Comparison of ENCODE assay signal across 8 cellular contexts in the genomic region with DNA sequence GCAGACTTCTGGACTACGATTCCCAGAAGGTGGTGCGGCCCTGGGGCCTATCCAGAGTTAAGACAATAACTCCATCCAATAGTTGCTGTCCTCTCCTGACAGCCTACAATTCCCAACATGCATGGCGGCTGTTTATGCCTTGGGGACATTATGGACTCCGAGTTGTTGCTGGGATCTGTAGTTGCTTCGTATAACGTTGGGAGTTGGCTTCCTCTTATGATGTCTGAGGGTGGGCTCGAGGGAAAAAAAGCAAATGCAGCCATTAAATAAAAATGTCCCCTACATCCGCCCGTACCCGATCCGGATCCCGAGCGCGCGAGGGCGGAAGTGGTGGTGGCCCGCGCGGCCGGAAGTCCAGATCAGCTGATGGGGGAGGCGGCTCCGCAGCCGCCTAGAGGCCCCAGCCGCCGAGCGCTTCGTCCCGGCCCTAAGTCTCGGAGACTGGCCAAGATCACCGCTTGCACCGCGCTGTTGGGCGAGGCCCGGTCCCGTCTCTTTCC. TPM values are rescaled to one million over a fixed set of nuclear protein-coding genes. Genes with fewer than 3 reads are reported as not detected.
DNase-seq lines count a peak whose midpoint lies in the region; ATAC-seq and TF ChIP-seq lines count a peak whose summit lies in the region.

A gene with protein sequence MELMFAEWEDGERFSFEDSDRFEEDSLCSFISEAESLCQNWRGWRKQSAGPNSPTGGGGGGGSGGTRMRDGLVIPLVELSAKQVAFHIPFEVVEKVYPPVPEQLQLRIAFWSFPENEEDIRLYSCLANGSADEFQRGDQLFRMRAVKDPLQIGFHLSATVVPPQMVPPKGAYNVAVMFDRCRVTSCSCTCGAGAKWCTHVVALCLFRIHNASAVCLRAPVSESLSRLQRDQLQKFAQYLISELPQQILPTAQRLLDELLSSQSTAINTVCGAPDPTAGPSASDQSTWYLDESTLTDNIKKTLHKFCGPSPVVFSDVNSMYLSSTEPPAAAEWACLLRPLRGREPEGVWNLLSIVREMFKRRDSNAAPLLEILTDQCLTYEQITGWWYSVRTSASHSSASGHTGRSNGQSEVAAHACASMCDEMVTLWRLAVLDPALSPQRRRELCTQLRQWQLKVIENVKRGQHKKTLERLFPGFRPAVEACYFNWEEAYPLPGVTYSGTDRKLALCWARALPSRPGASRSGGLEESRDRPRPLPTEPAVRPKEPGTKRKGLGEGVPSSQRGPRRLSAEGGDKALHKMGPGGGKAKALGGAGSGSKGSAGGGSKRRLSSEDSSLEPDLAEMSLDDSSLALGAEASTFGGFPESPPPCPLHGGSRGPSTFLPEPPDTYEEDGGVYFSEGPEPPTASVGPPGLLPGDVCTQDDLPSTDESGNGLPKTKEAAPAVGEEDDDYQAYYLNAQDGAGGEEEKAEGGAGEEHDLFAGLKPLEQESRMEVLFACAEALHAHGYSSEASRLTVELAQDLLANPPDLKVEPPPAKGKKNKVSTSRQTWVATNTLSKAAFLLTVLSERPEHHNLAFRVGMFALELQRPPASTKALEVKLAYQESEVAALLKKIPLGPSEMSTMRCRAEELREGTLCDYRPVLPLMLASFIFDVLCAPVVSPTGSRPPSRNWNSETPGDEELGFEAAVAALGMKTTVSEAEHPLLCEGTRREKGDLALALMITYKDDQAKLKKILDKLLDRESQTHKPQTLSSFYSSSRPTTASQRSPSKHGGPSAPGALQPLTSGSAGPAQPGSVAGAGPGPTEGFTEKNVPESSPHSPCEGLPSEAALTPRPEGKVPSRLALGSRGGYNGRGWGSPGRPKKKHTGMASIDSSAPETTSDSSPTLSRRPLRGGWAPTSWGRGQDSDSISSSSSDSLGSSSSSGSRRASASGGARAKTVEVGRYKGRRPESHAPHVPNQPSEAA (N-terminal part only) (plus strand): TSS at position 386 of the 500 bp plus-strand sequence. CDS start 273 bp downstream, outside the sequence.

- TF ChIP-seq CTCF in RWPE2 (IDR thresholded peaks at IDR 0.05; ENCODE audit: poor library complexity, severe bottlenecking) = no peak
- TF ChIP-seq CTCF in fibroblast of lung (conservative IDR thresholded peaks at IDR 0.05 in 1 of 2, IDR thresholded peaks at IDR 0.05 in 1 of 2; ENCODE audit: low read depth in 1 of 2, low read length in 2 of 2) = no peak

- H3K9me3 ChIP-seq in RWPE2 (ENCODE audit: severe bottlenecking) (no peaks in the 10 kb centered on the region), fibroblast of lung (ENCODE audit: control insufficient read depth, insufficient read depth, low read depth, low read length) (no peaks in the 10 kb centered on the region)
- no peaks in the 10 kb centered on the region for H3K9me3 ChIP-seq in naive thymus-derived CD4-positive, alpha-beta T cell (ENCODE audit: control insufficient read depth in 2 of 3, low read length in 3 of 3)

- POLR2A ChIA-PET in naive thymus-derived CD4-positive, alpha-beta T cell (lab: Charles Lee) = interaction anchor here (0.9 to 13.2 kb wide), 4 partner anchors 14 to 50 kb away, joined by 3 to 185 read pairs (median 76); a partner anchor contains a TSS

- H2AFZ ChIP-seq in fibroblast of lung (ENCODE audit: low read length) = peak within 1 kb of the TSS; percentile 54

- peak within 1 kb of the TSS; percentile 87 for H3K9ac ChIP-seq in fibroblast of lung (ENCODE audit: insufficient read depth, low read length)

- DNase-seq in EH (ENCODE audit: low read depth) (peak; percentile 97), H4 (ENCODE audit: low spot score) (peak; percentile 95), LoVo (ENCODE audit: low spot score) (peak; percentile 89), RWPE2 (ENCODE audit: low spot score) (peak; percentile 88), fibroblast of lung (ENCODE audit: low read depth in 2 of 2) (peak; percentile 95 to 98)
- peak; percentile 80 for DNase-seq in activated T-helper 2 cell treated with anti-CD3 and anti-CD28 coated beads, Interferon-gamma antibody, Interleukin-2, Interleukin-4, amounts not matched to agents 10 μg/mL and 5 μg/mL and 100 μg/mL, durations not matched to agents 14 hours and 24 hours and 36 hours (ENCODE audit: low spot score)
- DNase-seq in naive thymus-derived CD4-positive, alpha-beta T cell = peak; percentile 70 to 93 (median 86)
- peak; percentile 80 for DNase-seq in stimulated activated naive B cell treated with anti-CD40 and anti-IgM and Interleukin-4, amounts not matched to agents 10 μg/mL and 1 μg/mL and 100 μg/mL, for 72 hours

- H3K79me2 ChIP-seq in fibroblast of lung (ENCODE audit: control insufficient read depth, insufficient read depth, low read length) = peaks cover 66% of the 10 kb centered on the region

- no peaks in the 10 kb centered on the region for H3K9me3 Mint-ChIP-seq in activated T-helper 2 cell treated with anti-CD3 and anti-CD28 coated beads, Interferon-gamma antibody, Interleukin-2, Interleukin-4, amounts not matched to agents 10 μg/mL and 5 μg/mL and 100 μg/mL, durations not matched to agents 14 hours and 24 hours and 36 hours
- H3K9me3 Mint-ChIP-seq in naive thymus-derived CD4-positive, alpha-beta T cell = peaks cover 0 to 2% (median 0%) of the 10 kb centered on the region in 11 donors
- no peaks in the 10 kb centered on the region for H3K9me3 Mint-ChIP-seq in stimulated activated naive B cell treated with anti-CD40 and anti-IgM and Interleukin-4, amounts not matched to agents 10 μg/mL and 1 μg/mL and 100 μg/mL, for 72 hours

- peak within 1 kb of the TSS; percentile 45 for H3K4me3 ChIP-seq in RWPE2 (ENCODE audit: severe bottlenecking)
- peak within 1 kb of the TSS; percentile 84 to 94 (median 92) for H3K4me3 ChIP-seq in fibroblast of lung (replicated peaks in 1 of 4; ENCODE audit: control extremely low read depth in 1 of 4, insufficient read depth in 1 of 4, low read depth in 3 of 4, low read length in 4 of 4)
- H3K4me3 ChIP-seq in naive thymus-derived CD4-positive, alpha-beta T cell (ENCODE audit: low read length) = peak within 1 kb of the TSS; percentile 91

- CTCF ChIA-PET in naive thymus-derived CD4-positive, alpha-beta T cell (lab: Charles Lee) = interaction anchor here (1.1 to 2.3 kb wide), 3 partner anchors 14 to 16 kb away, joined by 6 to 8 read pairs (median 6); a partner anchor contains a TSS

- H3K27me3 ChIP-seq in RWPE2 (ENCODE audit: insufficient read depth, poor library complexity, severe bottlenecking) = no peaks in the 10 kb centered on the region
- no peaks in the 10 kb centered on the region for H3K27me3 ChIP-seq in fibroblast of lung (ENCODE audit: control insufficient read depth, insufficient read depth, low read length)
- no peaks in the 10 kb centered on the region for H3K27me3 ChIP-seq in naive thymus-derived CD4-positive, alpha-beta T cell (ENCODE audit: control insufficient read depth in 2 of 2, insufficient read depth in 2 of 2, low read length in 2 of 2)

- peak within 1 kb of the TSS; percentile 91 for H3K27ac Mint-ChIP-seq in activated T-helper 2 cell treated with anti-CD3 and anti-CD28 coated beads, Interferon-gamma antibody, Interleukin-2, Interleukin-4, amounts not matched to agents 10 μg/mL and 5 μg/mL and 100 μg/mL, durations not matched to agents 14 hours and 24 hours and 36 hours
- peak within 1 kb of the TSS; percentile 95 to 99 (median 98) for H3K27ac Mint-ChIP-seq in naive thymus-derived CD4-positive, alpha-beta T cell
- peak within 1 kb of the TSS; percentile 98 for H3K27ac Mint-ChIP-seq in stimulated activated naive B cell treated with anti-CD40 and anti-IgM and Interleukin-4, amounts not matched to agents 10 μg/mL and 1 μg/mL and 100 μg/mL, for 72 hours

- H3K27me3 Mint-ChIP-seq in activated T-helper 2 cell treated with anti-CD3 and anti-CD28 coated beads, Interferon-gamma antibody, Interleukin-2, Interleukin-4, amounts not matched to agents 10 μg/mL and 5 μg/mL and 100 μg/mL, durations not matched to agents 14 hours and 24 hours and 36 hours (ENCODE audit: low read depth) = no peaks in the 10 kb centered on the region
- no peaks in the 10 kb centered on the region for H3K27me3 Mint-ChIP-seq in naive thymus-derived CD4-positive, alpha-beta T cell
- H3K27me3 Mint-ChIP-seq in stimulated activated naive B cell treated with anti-CD40 and anti-IgM and Interleukin-4, amounts not matched to agents 10 μg/mL and 1 μg/mL and 100 μg/mL, for 72 hours = no peaks in the 10 kb centered on the region

- peaks cover 19% of the 10 kb centered on the region for H3K36me3 ChIP-seq in RWPE2 (ENCODE audit: low read depth)
- peaks cover 12% of the 10 kb centered on the region for H3K36me3 ChIP-seq in fibroblast of lung (ENCODE audit: control insufficient read depth, insufficient read depth, low read length)
- peaks cover 0 to 19% (median 13%) of the 10 kb centered on the region in 3 experiments for H3K36me3 ChIP-seq in naive thymus-derived CD4-positive, alpha-beta T cell (ENCODE audit: control insufficient read depth in 2 of 3, insufficient read depth in 3 of 3, low read length in 3 of 3)

- H3K4me2 ChIP-seq in fibroblast of lung (ENCODE audit: extremely low read depth, insufficient read depth, low read length) = peak within 1 kb of the TSS; percentile 100

- H3K27ac ChIP-seq in RWPE2 (ENCODE audit: poor library complexity, severe bottlenecking) = peak within 1 kb of the TSS; percentile 48
- peak within 1 kb of the TSS; percentile 52 for H3K27ac ChIP-seq in fibroblast of lung (ENCODE audit: insufficient read depth, low read length)
- H3K27ac ChIP-seq in naive thymus-derived CD4-positive, alpha-beta T cell (ENCODE audit: low read depth, low read length) = peak within 1 kb of the TSS; percentile 83

- H3K4me1 ChIP-seq in RWPE2 (ENCODE audit: insufficient read depth, poor library complexity, severe bottlenecking) (peaks cover 8% of the 10 kb centered on the region), fibroblast of lung (ENCODE audit: control insufficient read depth, extremely low read depth, insufficient read depth, low read length) (peaks cover 7% of the 10 kb centered on the region)
- peaks cover 36 to 43% of the 10 kb centered on the region in 2 donors for H3K4me1 ChIP-seq in naive thymus-derived CD4-positive, alpha-beta T cell (ENCODE audit: control insufficient read depth in 2 of 2, insufficient read depth in 2 of 2, low read length in 2 of 2)

- ATAC-seq in RWPE2 (ENCODE audit: low read depth) = peak; percentile 92
- peak; percentile 91 for ATAC-seq in naive thymus-derived CD4-positive, alpha-beta T cell
- ATAC-seq in stimulated activated naive B cell treated with anti-CD40 and anti-IgM and Interleukin-4, amounts not matched to agents 10 μg/mL and 1 μg/mL and 100 μg/mL, for 72 hours (replicated peaks) = peak; percentile 84 to 86

- H3K4me3 Mint-ChIP-seq in activated T-helper 2 cell treated with anti-CD3 and anti-CD28 coated beads, Interferon-gamma antibody, Interleukin-2, Interleukin-4, amounts not matched to agents 10 μg/mL and 5 μg/mL and 100 μg/mL, durations not matched to agents 14 hours and 24 hours and 36 hours (ENCODE audit: low read depth) = peak within 1 kb of the TSS; percentile 92
- H3K4me3 Mint-ChIP-seq in naive thymus-derived CD4-positive, alpha-beta T cell = peak within 1 kb of the TSS; percentile 97 to 100 (median 98)
- H3K4me3 Mint-ChIP-seq in stimulated activated naive B cell treated with anti-CD40 and anti-IgM and Interleukin-4, amounts not matched to agents 10 μg/mL and 1 μg/mL and 100 μg/mL, for 72 hours = peak within 1 kb of the TSS; percentile 90 to 97

- intact Hi-C loops in activated T-helper 2 cell treated with anti-CD3 and anti-CD28 coated beads, Interferon-gamma antibody, Interleukin-2, Interleukin-4, amounts not matched to agents 10 μg/mL and 5 μg/mL and 100 μg/mL, durations not matched to agents 14 hours and 24 hours and 36 hours (cut with micrococcal nuclease) = loop anchor here (1.0 to 10.0 kb wide), 9 partner anchors 13 to 1330 kb away; a partner anchor contains a TSS
- intact Hi-C loops in naive thymus-derived CD4-positive, alpha-beta T cell (cut with micrococcal nuclease) = loop anchor here (1.0 to 5.0 kb wide), 9 partner anchors 13 to 366 kb away; a partner anchor contains a TSS

- H4K20me1 ChIP-seq in fibroblast of lung (ENCODE audit: control insufficient read depth, extremely low read depth, insufficient read depth, low read length) = no peaks in the 10 kb centered on the region

- H3K4me1 Mint-ChIP-seq in activated T-helper 2 cell treated with anti-CD3 and anti-CD28 coated beads, Interferon-gamma antibody, Interleukin-2, Interleukin-4, amounts not matched to agents 10 μg/mL and 5 μg/mL and 100 μg/mL, durations not matched to agents 14 hours and 24 hours and 36 hours (ENCODE audit: low read depth) = peaks cover 34% of the 10 kb centered on the region
- peaks cover 27 to 66% (median 53%) of the 10 kb centered on the region in 7 donors for H3K4me1 Mint-ChIP-seq in naive thymus-derived CD4-positive, alpha-beta T cell
- H3K4me1 Mint-ChIP-seq in stimulated activated naive B cell treated with anti-CD40 and anti-IgM and Interleukin-4, amounts not matched to agents 10 μg/mL and 1 μg/mL and 100 μg/mL, for 72 hours = peaks cover 23 to 48% of the 10 kb centered on the region in 2 donors

- H3K36me3 Mint-ChIP-seq in activated T-helper 2 cell treated with anti-CD3 and anti-CD28 coated beads, Interferon-gamma antibody, Interleukin-2, Interleukin-4, amounts not matched to agents 10 μg/mL and 5 μg/mL and 100 μg/mL, durations not matched to agents 14 hours and 24 hours and 36 hours (ENCODE audit: low read depth) = peaks cover 27% of the 10 kb centered on the region
- peaks cover 3 to 9% (median 8%) of the 10 kb centered on the region in 5 donors for H3K36me3 Mint-ChIP-seq in naive thymus-derived CD4-positive, alpha-beta T cell
- peaks cover 12 to 27% of the 10 kb centered on the region in 2 donors for H3K36me3 Mint-ChIP-seq in stimulated activated naive B cell treated with anti-CD40 and anti-IgM and Interleukin-4, amounts not matched to agents 10 μg/mL and 1 μg/mL and 100 μg/mL, for 72 hours

RNA-seq across cellular contexts. Expression of the gene that starts here (rescaled TPM):
- total RNA-seq in H4 (2014; rRNA removed; shearing (Covaris generic)) = 11.2 and 19.6 TPM in 2 replicates
- 50.0 and 55.3 TPM in 2 replicates for total RNA-seq in activated T-helper 2 cell treated with anti-CD3 and anti-CD28 coated beads, Interferon-gamma antibody, Interleukin-2, Interleukin-4, amounts not matched to agents 10 μg/mL and 5 μg/mL and 100 μg/mL, durations not matched to agents 14 hours and 24 hours and 36 hours
- total RNA-seq in fibroblast of lung = 47.0 and 60.9 TPM in 2 replicates
- polyA plus RNA-seq in fibroblast of lung = 37.9 and 53.3 TPM in 2 replicates
- polyA plus RNA-seq in fibroblast of lung (2012) = 52.0 and 60.9 TPM in 2 replicates
- 166 and 290 TPM in 2 replicates for polyA minus RNA-seq in fibroblast of lung (ENCODE audit: low replicate concordance)
- 100 to 1,000 TPM in 1 of 5 experiments, 10 to 100 TPM in 4; 70.9 to 102 (median 83.2) TPM for total RNA-seq in naive thymus-derived CD4-positive, alpha-beta T cell
- 10 to 100 TPM in 1 of 2 donors, 1 to 10 TPM in 1; 9.9 to 27.9 TPM for polyA plus RNA-seq in naive thymus-derived CD4-positive, alpha-beta T cell

Comparison
In these comparisons a context has a peak if more than half of its experiments do, and no peak if none do; other contexts are left out.
1. Peak in every context shown above with its lines: DNase-seq, ATAC-seq, H3K4me3 ChIP-seq and H3K27ac ChIP-seq.